ENCODE assay signal across 40 cellular contexts in genomic region chr12:20616093-20616492, GRCh38.
"Had no signal": no experiment of that assay in that cellular context is flagged by ENCODE, and none has a peak within 500 bp of the region (broad histone marks: within the 10 kb centered on the region; RNA-seq: fewer than 3 reads in every experiment).

No MANE protein-coding gene starts in this region.

- DNase-seq: activated effector memory CD4-positive, alpha-beta T cell treated with anti-CD3 and anti-CD28 coated beads, Interleukin-2, amount 50 U/mL, for 16 hours; activated effector memory CD4-positive, alpha-beta T cell treated with Interleukin-2 at 50 U/mL for 16 hours; activated gamma-delta T cell; activated gamma-delta T cell treated with Interleukin-2 at 50 U/mL for 16 hours; activated naive CD4-positive, alpha-beta T cell; activated naive CD4-positive, alpha-beta T cell treated with anti-CD3 and anti-CD28 coated beads for 36 hours; activated naive CD4-positive, alpha-beta T cell treated with anti-CD3 and anti-CD28 coated beads, Interleukin-2, amount 10 ng/mL, durations not matched to agents 7 days and 5 days; activated naive CD4-positive, alpha-beta T cell treated with anti-CD3 and anti-CD28 coated beads, Interleukin-2, amount 50 U/mL, for 16 hours; activated naive CD4-positive, alpha-beta T cell treated with Interleukin-2 at 50 U/mL for 16 hours; activated naive CD8-positive, alpha-beta T cell treated with anti-CD3 and anti-CD28 coated beads for 36 hours; activated naive CD8-positive, alpha-beta T cell treated with anti-CD3 and anti-CD28 coated beads, Interleukin-2, amount 10 ng/mL, durations not matched to agents 7 days and 5 days; activated naive CD8-positive, alpha-beta T cell treated with anti-CD3 and anti-CD28 coated beads, Interleukin-2, amount 50 U/mL, for 24 hours; activated T-cell treated with anti-CD3 and anti-CD28 coated beads for 4 hours; activated T-cell treated with anti-CD3 and anti-CD28 coated beads, Interleukin-2, amount 50 U/mL, for 1 hour; activated T-cell treated with anti-CD3 and anti-CD28 coated beads, Interleukin-2, amount 50 U/mL, for 24 hours; activated T-cell treated with anti-CD3 and anti-CD28 coated beads, Interleukin-2, amount 50 U/mL, for 4 hours; activated T-cell treated with anti-CD3 and anti-CD28 coated beads, Interleukin-2, amount 50 U/mL, for 48 hours; activated T-cell treated with anti-CD3 and anti-CD28 coated beads, Interleukin-2, amount 50 U/mL, for 72 hours; amniotic stem cell; amygdala; anterior cingulate cortex; aorta; body of pancreas; brain microvascular endothelial cell; caudate nucleus; central memory CD4-positive, alpha-beta T cell; cerebellar nuclear complex had no signal

- H3K4me1 ChIP-seq: adrenal gland, body of pancreas, breast epithelium had no signal

- H3K9me3 ChIP-seq: adrenal gland, ascending aorta, body of pancreas, breast epithelium had no signal

- FAIRE-seq: astrocyte had no signal

- H3K4me1 Mint-ChIP-seq: activated naive CD4-positive, alpha-beta T cell treated with anti-CD3 and anti-CD28 coated beads, Interleukin-2, amount 10 ng/mL, durations not matched to agents 7 days and 5 days; activated naive CD4-positive, alpha-beta T cell treated with anti-CD3 and anti-CD28 coated beads, Interleukin-2, amount 50 U/mL, for 24 hours; activated naive CD8-positive, alpha-beta T cell treated with anti-CD3 and anti-CD28 coated beads for 36 hours; activated naive CD8-positive, alpha-beta T cell treated with anti-CD3 and anti-CD28 coated beads, Interleukin-2, amount 10 ng/mL, durations not matched to agents 7 days and 5 days; activated naive CD8-positive, alpha-beta T cell treated with anti-CD3 and anti-CD28 coated beads, Interleukin-2, amount 50 U/mL, for 24 hours; activated T-helper 17 cell treated with anti-CD3 and anti-CD28 coated beads, Interleukin-2, amount 50 U/mL, for 72 hours; central memory CD8-positive, alpha-beta T cell had no signal

- H3K27me3 Mint-ChIP-seq: activated naive CD4-positive, alpha-beta T cell treated with anti-CD3 and anti-CD28 coated beads, Interleukin-2, amount 10 ng/mL, durations not matched to agents 7 days and 5 days; activated naive CD4-positive, alpha-beta T cell treated with anti-CD3 and anti-CD28 coated beads, Interleukin-2, amount 50 U/mL, for 24 hours; activated naive CD8-positive, alpha-beta T cell; activated naive CD8-positive, alpha-beta T cell treated with anti-CD3 and anti-CD28 coated beads for 36 hours; activated naive CD8-positive, alpha-beta T cell treated with anti-CD3 and anti-CD28 coated beads, Interleukin-2, amount 50 U/mL, for 24 hours; activated T-cell treated with anti-CD3 and anti-CD28 coated beads, Interleukin-2, amount 50 U/mL, for 24 hours; brain; central memory CD8-positive, alpha-beta T cell had no signal

- H3K27ac Mint-ChIP-seq: activated naive CD4-positive, alpha-beta T cell treated with anti-CD3 and anti-CD28 coated beads for 36 hours; activated naive CD4-positive, alpha-beta T cell treated with anti-CD3 and anti-CD28 coated beads, Interleukin-2, amount 10 ng/mL, durations not matched to agents 7 days and 5 days; activated naive CD4-positive, alpha-beta T cell treated with anti-CD3 and anti-CD28 coated beads, Interleukin-2, amount 50 U/mL, for 24 hours; activated naive CD4-positive, alpha-beta T cell treated with anti-CD3 and anti-CD28 coated beads, Interleukin-2, amount 50 U/mL, for 72 hours; activated naive CD8-positive, alpha-beta T cell; activated naive CD8-positive, alpha-beta T cell treated with anti-CD3 and anti-CD28 coated beads for 36 hours; activated naive CD8-positive, alpha-beta T cell treated with anti-CD3 and anti-CD28 coated beads, Interleukin-2, amount 10 ng/mL, durations not matched to agents 7 days and 5 days; activated naive CD8-positive, alpha-beta T cell treated with anti-CD3 and anti-CD28 coated beads, Interleukin-2, amount 50 U/mL, for 24 hours; activated T-cell treated with anti-CD3 and anti-CD28 coated beads, Interleukin-2, amount 50 U/mL, for 24 hours; activated T-cell treated with anti-CD3 and anti-CD28 coated beads, Interleukin-2, amount 50 U/mL, for 72 hours; activated T-helper 1 cell treated with anti-CD3 and anti-CD28 coated beads, Interleukin-12 subunit alpha, Interleukin-12 subunit beta, Interleukin-2, Interleukin-4 antibody, amounts not matched to agents 30 ng/mL and 10 ng/mL and 1 ng/mL, durations not matched to agents 14 hours and 24 hours and 36 hours; activated T-helper 17 cell treated with anti-CD3 and anti-CD28 coated beads, Interleukin-2, amount 50 U/mL, for 72 hours; activated T-helper 2 cell treated with anti-CD3 and anti-CD28 coated beads, Interferon-gamma antibody, Interleukin-2, Interleukin-4, amounts not matched to agents 10 μg/mL and 5 μg/mL and 100 μg/mL, durations not matched to agents 14 hours and 24 hours and 36 hours; brain had no signal

- H3K4me3 Mint-ChIP-seq: activated naive CD4-positive, alpha-beta T cell treated with anti-CD3 and anti-CD28 coated beads for 36 hours; activated naive CD4-positive, alpha-beta T cell treated with anti-CD3 and anti-CD28 coated beads, Interleukin-2, amount 10 ng/mL, durations not matched to agents 7 days and 5 days; activated naive CD4-positive, alpha-beta T cell treated with anti-CD3 and anti-CD28 coated beads, Interleukin-2, amount 50 U/mL, for 24 hours; activated naive CD8-positive, alpha-beta T cell; activated naive CD8-positive, alpha-beta T cell treated with anti-CD3 and anti-CD28 coated beads for 36 hours; activated naive CD8-positive, alpha-beta T cell treated with anti-CD3 and anti-CD28 coated beads, Interleukin-2, amount 10 ng/mL, durations not matched to agents 7 days and 5 days; activated naive CD8-positive, alpha-beta T cell treated with anti-CD3 and anti-CD28 coated beads, Interleukin-2, amount 50 U/mL, for 24 hours; activated T-cell treated with anti-CD3 and anti-CD28 coated beads, Interleukin-2, amount 50 U/mL, for 24 hours; activated T-cell treated with anti-CD3 and anti-CD28 coated beads, Interleukin-2, amount 50 U/mL, for 4 hours; activated T-cell treated with anti-CD3 and anti-CD28 coated beads, Interleukin-2, amount 50 U/mL, for 72 hours; activated T-helper 1 cell treated with anti-CD3 and anti-CD28 coated beads, Interleukin-12 subunit alpha, Interleukin-12 subunit beta, Interleukin-2, Interleukin-4 antibody, amounts not matched to agents 30 ng/mL and 10 ng/mL and 1 ng/mL, durations not matched to agents 14 hours and 24 hours and 36 hours; activated T-helper 17 cell treated with anti-CD3 and anti-CD28 coated beads, Interleukin-2, amount 50 U/mL, for 72 hours; brain; central memory CD8-positive, alpha-beta T cell had no signal

- H3K36me3 ChIP-seq: adrenal gland, brain microvascular endothelial cell, breast epithelium, cardiac muscle cell had no signal

- H3K4me3 ChIP-seq: adrenal gland, ascending aorta, body of pancreas, breast epithelium, cardiac muscle cell had no signal

- ATAC-seq: activated naive CD4-positive, alpha-beta T cell treated with anti-CD3 and anti-CD28 coated beads, Interleukin-2, amount 50 U/mL, for 72 hours; activated naive CD8-positive, alpha-beta T cell treated with anti-CD3 and anti-CD28 coated beads, Interleukin-2, amount 50 U/mL, for 24 hours; activated T-cell treated with anti-CD3 and anti-CD28 coated beads, Interleukin-2, amount 50 U/mL, for 4 hours; activated T-cell treated with anti-CD3 and anti-CD28 coated beads, Interleukin-2, amount 50 U/mL, for 72 hours; activated T-helper 17 cell treated with anti-CD3 and anti-CD28 coated beads, Interleukin-2, amount 50 U/mL, for 72 hours; body of pancreas had no signal

- H3K9me3 Mint-ChIP-seq: activated naive CD4-positive, alpha-beta T cell treated with anti-CD3 and anti-CD28 coated beads for 36 hours; activated naive CD4-positive, alpha-beta T cell treated with anti-CD3 and anti-CD28 coated beads, Interleukin-2, amount 10 ng/mL, durations not matched to agents 7 days and 5 days; activated naive CD4-positive, alpha-beta T cell treated with anti-CD3 and anti-CD28 coated beads, Interleukin-2, amount 50 U/mL, for 24 hours; activated naive CD4-positive, alpha-beta T cell treated with anti-CD3 and anti-CD28 coated beads, Interleukin-2, amount 50 U/mL, for 72 hours; activated naive CD8-positive, alpha-beta T cell treated with anti-CD3 and anti-CD28 coated beads for 36 hours; activated naive CD8-positive, alpha-beta T cell treated with anti-CD3 and anti-CD28 coated beads, Interleukin-2, amount 10 ng/mL, durations not matched to agents 7 days and 5 days; activated naive CD8-positive, alpha-beta T cell treated with anti-CD3 and anti-CD28 coated beads, Interleukin-2, amount 50 U/mL, for 24 hours; activated T-cell treated with anti-CD3 and anti-CD28 coated beads, Interleukin-2, amount 50 U/mL, for 24 hours; activated T-cell treated with anti-CD3 and anti-CD28 coated beads, Interleukin-2, amount 50 U/mL, for 4 hours; activated T-cell treated with anti-CD3 and anti-CD28 coated beads, Interleukin-2, amount 50 U/mL, for 72 hours; activated T-helper 1 cell treated with anti-CD3 and anti-CD28 coated beads, Interleukin-12 subunit alpha, Interleukin-12 subunit beta, Interleukin-2, Interleukin-4 antibody, amounts not matched to agents 30 ng/mL and 10 ng/mL and 1 ng/mL, durations not matched to agents 14 hours and 24 hours and 36 hours; activated T-helper 17 cell treated with anti-CD3 and anti-CD28 coated beads, Interleukin-2, amount 50 U/mL, for 72 hours; activated T-helper 2 cell treated with anti-CD3 and anti-CD28 coated beads, Interferon-gamma antibody, Interleukin-2, Interleukin-4, amounts not matched to agents 10 μg/mL and 5 μg/mL and 100 μg/mL, durations not matched to agents 14 hours and 24 hours and 36 hours; brain; central memory CD8-positive, alpha-beta T cell had no signal

- H3K27ac ChIP-seq: adrenal gland, ascending aorta, body of pancreas, brain microvascular endothelial cell, breast epithelium, cardiac muscle cell had no signal

- H3K27me3 ChIP-seq: adrenal gland, ascending aorta, body of pancreas, brain microvascular endothelial cell, breast epithelium, cardiac muscle cell had no signal

- H3K36me3 Mint-ChIP-seq: activated naive CD4-positive, alpha-beta T cell treated with anti-CD3 and anti-CD28 coated beads, Interleukin-2, amount 10 ng/mL, durations not matched to agents 7 days and 5 days; activated naive CD4-positive, alpha-beta T cell treated with anti-CD3 and anti-CD28 coated beads, Interleukin-2, amount 50 U/mL, for 24 hours; activated naive CD4-positive, alpha-beta T cell treated with anti-CD3 and anti-CD28 coated beads, Interleukin-2, amount 50 U/mL, for 72 hours; activated naive CD8-positive, alpha-beta T cell; activated naive CD8-positive, alpha-beta T cell treated with anti-CD3 and anti-CD28 coated beads for 36 hours; activated naive CD8-positive, alpha-beta T cell treated with anti-CD3 and anti-CD28 coated beads, Interleukin-2, amount 10 ng/mL, durations not matched to agents 7 days and 5 days had no signal
